ENCODE assay signal across 12 cellular contexts in genomic region chr22:45731798-45732495, GRCh38.
DNase-seq lines count a peak whose midpoint lies in the region; ATAC-seq and TF ChIP-seq lines count a peak whose summit lies in the region.
"Had no signal": no experiment of that assay in that cellular context is flagged by ENCODE, and none has a peak within 500 bp of the region (broad histone marks: within the 10 kb centered on the region; RNA-seq: fewer than 3 reads in every experiment).

No MANE protein-coding gene starts in this region.

- TF ChIP-seq POLR2A in vagina (IDR thresholded peaks at IDR 0.05): no peak

- intact Hi-C loops in mucosa of descending colon (cut with DNase I, micrococcal nuclease): no loop called here
- intact Hi-C loops in vagina (cut with DNase I): no loop called here

- ATAC-seq in mucosa of descending colon (peak; percentile 22), GM21367 (IDR thresholded peaks at IDR 0.05; ENCODE audit: unreplicated experiment) (no peak)

- H3K4me3 ChIP-seq in mucosa of descending colon (no peak overlapping the region), vagina (no peak overlapping the region)

- TF ChIP-seq CTCF in C4-2B (conservative IDR thresholded peaks at IDR 0.05) (peak; percentile 49), mucosa of descending colon (IDR thresholded peaks at IDR 0.05) (no peak), vagina (IDR thresholded peaks at IDR 0.05) (no peak)

- no peaks in the 10 kb centered on the region for H3K9me3 ChIP-seq in mucosa of descending colon
- H3K9me3 ChIP-seq in vagina: no peaks in the 10 kb centered on the region

- H3K27ac ChIP-seq in C4-2B (no peak overlapping the region), vagina (no peak overlapping the region)

- H3K36me3 ChIP-seq in mucosa of descending colon (ENCODE audit: low read depth): no peaks in the 10 kb centered on the region
- H3K36me3 ChIP-seq in vagina: peaks cover 0 to 10% of the 10 kb centered on the region in 2 donors

- H3K27me3 ChIP-seq in vagina: no peaks in the 10 kb centered on the region

- peak; percentile 27 to 40 for DNase-seq in Kasumi-1 (lab: John Stamatoyannopoulos, UW)
- peak; percentile 22 for DNase-seq in cerebellar cortex (ENCODE audit: low spot score)
- DNase-seq in mucosa of descending colon: no peak
- no peak for DNase-seq in NCI-H524 (lab: John Stamatoyannopoulos, UW)
- no peak for DNase-seq in vagina (ENCODE audit: extremely low spot score in 2 of 2)
- DNase-seq in COR-L47 (lab: John Stamatoyannopoulos, UW): no peak
- DNase-seq: activated T-cell treated with anti-CD3 and anti-CD28 coated beads, Interleukin-2, amount 50 U/mL, for 24 hours; NCI-H1105; stimulated activated naive CD4-positive, alpha-beta T cell; T-helper 1 cell had no signal

- H3K4me1 ChIP-seq in mucosa of descending colon (ENCODE audit: low read depth) (peaks cover 9% of the 10 kb centered on the region), vagina (no peaks in the 10 kb centered on the region)

Comparison
In these comparisons a context has a peak if more than half of its experiments do, and no peak if none do; other contexts are left out.
1. DNase-seq: peak in Kasumi-1 (2 of 2) and cerebellar cortex (single experiment); none in mucosa of descending colon (0 of 3), NCI-H524 (0 of 2), vagina (0 of 2) and COR-L47 (single experiment).